In the genomic region with DNA sequence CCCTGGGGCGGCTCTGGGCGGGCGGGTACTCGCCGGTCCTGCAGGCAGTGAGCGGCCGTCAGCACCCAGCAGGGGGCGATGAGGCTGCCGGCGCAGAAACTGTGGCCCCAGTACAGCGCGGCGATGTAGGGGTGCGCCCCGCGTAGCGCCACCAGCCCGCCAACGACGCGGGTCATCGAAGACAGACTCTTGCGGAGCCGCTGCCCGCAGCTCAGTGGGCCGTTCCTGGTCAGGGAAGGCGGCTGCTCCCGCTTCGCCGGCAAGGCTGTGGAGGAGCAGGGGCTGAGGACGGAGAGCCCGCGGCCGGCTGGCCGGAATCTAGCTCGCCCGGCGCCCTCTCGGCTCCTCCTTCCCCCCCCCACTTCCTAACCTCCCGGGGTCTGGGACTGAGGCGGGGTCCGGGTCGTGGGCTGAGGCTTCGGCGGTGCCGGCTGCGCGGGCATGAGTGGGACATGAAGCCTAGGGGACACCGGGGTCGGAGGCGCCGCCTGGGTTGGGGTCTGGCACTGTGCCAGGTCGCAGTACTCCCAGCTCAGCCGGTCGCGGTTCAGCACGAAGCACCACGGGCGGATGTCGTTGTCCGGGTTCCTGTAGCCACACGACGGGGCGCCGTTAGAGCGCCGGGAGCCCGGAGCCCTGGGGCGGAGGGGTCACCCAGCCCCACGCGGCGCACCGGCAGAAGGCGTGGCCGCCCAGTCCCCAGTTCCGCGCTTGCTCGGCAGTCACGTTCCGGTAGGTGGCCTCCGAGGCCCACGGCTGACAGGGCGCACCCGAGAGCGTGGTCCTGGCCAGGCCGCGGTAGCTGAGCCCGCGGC, we compare ENCODE assay signal across 1 cellular context.
A peak's percentile ranks its signal among the peaks of the same experiment; 100 is the strongest.
TF ChIP-seq lines count a peak whose summit lies in the region.

No MANE protein-coding gene starts in this region.

TF ChIP-seq in HepG2, 621 proteins besides CTCF, POLR2A, EP300 and RAD21 (continued from another document and continues in another):
- TF ChIP-seq, protein P1, sequence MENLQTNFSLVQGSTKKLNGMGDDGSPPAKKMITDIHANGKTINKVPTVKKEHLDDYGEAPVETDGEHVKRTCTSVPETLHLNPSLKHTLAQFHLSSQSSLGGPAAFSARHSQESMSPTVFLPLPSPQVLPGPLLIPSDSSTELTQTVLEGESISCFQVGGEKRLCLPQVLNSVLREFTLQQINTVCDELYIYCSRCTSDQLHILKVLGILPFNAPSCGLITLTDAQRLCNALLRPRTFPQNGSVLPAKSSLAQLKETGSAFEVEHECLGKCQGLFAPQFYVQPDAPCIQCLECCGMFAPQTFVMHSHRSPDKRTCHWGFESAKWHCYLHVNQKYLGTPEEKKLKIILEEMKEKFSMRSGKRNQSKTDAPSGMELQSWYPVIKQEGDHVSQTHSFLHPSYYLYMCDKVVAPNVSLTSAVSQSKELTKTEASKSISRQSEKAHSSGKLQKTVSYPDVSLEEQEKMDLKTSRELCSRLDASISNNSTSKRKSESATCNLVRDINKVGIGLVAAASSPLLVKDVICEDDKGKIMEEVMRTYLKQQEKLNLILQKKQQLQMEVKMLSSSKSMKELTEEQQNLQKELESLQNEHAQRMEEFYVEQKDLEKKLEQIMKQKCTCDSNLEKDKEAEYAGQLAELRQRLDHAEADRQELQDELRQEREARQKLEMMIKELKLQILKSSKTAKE (CRISPR knock-in tag; IDR thresholded peaks at IDR 0.05; ENCODE audit: borderline replicate concordance), result no peak
- TF ChIP-seq TEF (CRISPR knock-in tag; IDR thresholded peaks at IDR 0.05) (no peak), NFIC (IDR thresholded peaks at IDR 0.05; ENCODE audit: low read length) (0 out of 2 replicates have a peak, but pooled peaks have one; percentile 31), NPAS2 (CRISPR knock-in tag; IDR thresholded peaks at IDR 0.05; ENCODE audit: borderline replicate concordance) (no peak), ZNF367 (CRISPR knock-in tag; IDR thresholded peaks at IDR 0.05; ENCODE audit: borderline replicate concordance) (no peak), SRY (CRISPR knock-in tag; IDR thresholded peaks at IDR 0.05) (no peak), ZNF24 (IDR thresholded peaks at IDR 0.05) (no peak), KAT2B (IDR thresholded peaks at IDR 0.05; ENCODE audit: borderline replicate concordance, low read depth, low read length) (no peak), ZNF33B (CRISPR knock-in tag; IDR thresholded peaks at IDR 0.05) (no peak), ZNF781 (CRISPR knock-in tag; IDR thresholded peaks at IDR 0.05; ENCODE audit: borderline replicate concordance, not compliant biosample characterization) (no peak), TFE3 (CRISPR knock-in tag; IDR thresholded peaks at IDR 0.05) (no peak), TRIM24 (CRISPR knock-in tag; IDR thresholded peaks at IDR 0.05) (0 out of 2 replicates have a peak, but pooled peaks have one; percentile 20), NONO (IDR thresholded peaks at IDR 0.05) (no peak), NONO (CRISPR knock-in tag; conservative IDR thresholded peaks at IDR 0.05) (no peak; the same call in 1 of the 2 replicates), ZFX (CRISPR knock-in tag; IDR thresholded peaks at IDR 0.05; ENCODE audit: low read depth) (peak; percentile 63), IRF9 (CRISPR knock-in tag; IDR thresholded peaks at IDR 0.05; ENCODE audit: borderline replicate concordance) (no peak), REL (CRISPR knock-in tag; conservative IDR thresholded peaks at IDR 0.05) (no peak), THAP7 (CRISPR knock-in tag; IDR thresholded peaks at IDR 0.05) (no peak), MEIS1 (CRISPR knock-in tag; IDR thresholded peaks at IDR 0.05; ENCODE audit: borderline replicate concordance) (no peak), MXD4 (CRISPR knock-in tag; IDR thresholded peaks at IDR 0.05) (0 out of 2 replicates have a peak, but pooled peaks have one; percentile 44), AFF4 (CRISPR knock-in tag; IDR thresholded peaks at IDR 0.05) (no peak), ARNT2 (CRISPR knock-in tag; IDR thresholded peaks at IDR 0.05; ENCODE audit: low read depth) (peak; percentile 26; the same call in 1 of the 2 replicates), ZIK1 (CRISPR knock-in tag; IDR thresholded peaks at IDR 0.05; ENCODE audit: borderline replicate concordance, low read depth) (no peak), ZNF207 (IDR thresholded peaks at IDR 0.05; ENCODE audit: borderline replicate concordance) (no peak), HCFC1 (IDR thresholded peaks at IDR 0.05; ENCODE audit: low read depth, low read length) (no peak), SIX4 (CRISPR knock-in tag; IDR thresholded peaks at IDR 0.05) (no peak), RXRB (CRISPR knock-in tag; IDR thresholded peaks at IDR 0.05; ENCODE audit: borderline replicate concordance) (0 out of 2 replicates have a peak, but pooled peaks have one; percentile 12), ZFP36L2 (CRISPR knock-in tag; IDR thresholded peaks at IDR 0.05) (no peak), TMF1 (CRISPR knock-in tag; IDR thresholded peaks at IDR 0.05; ENCODE audit: low read depth) (0 out of 2 replicates have a peak, but pooled peaks have one; percentile 17), TBX2 (CRISPR knock-in tag; IDR thresholded peaks at IDR 0.05; ENCODE audit: borderline replicate concordance) (no peak), KLF11 (CRISPR knock-in tag; IDR thresholded peaks at IDR 0.05) (no peak), NCOA5 (CRISPR knock-in tag; IDR thresholded peaks at IDR 0.05) (no peak)
- TF ChIP-seq, protein P2, sequence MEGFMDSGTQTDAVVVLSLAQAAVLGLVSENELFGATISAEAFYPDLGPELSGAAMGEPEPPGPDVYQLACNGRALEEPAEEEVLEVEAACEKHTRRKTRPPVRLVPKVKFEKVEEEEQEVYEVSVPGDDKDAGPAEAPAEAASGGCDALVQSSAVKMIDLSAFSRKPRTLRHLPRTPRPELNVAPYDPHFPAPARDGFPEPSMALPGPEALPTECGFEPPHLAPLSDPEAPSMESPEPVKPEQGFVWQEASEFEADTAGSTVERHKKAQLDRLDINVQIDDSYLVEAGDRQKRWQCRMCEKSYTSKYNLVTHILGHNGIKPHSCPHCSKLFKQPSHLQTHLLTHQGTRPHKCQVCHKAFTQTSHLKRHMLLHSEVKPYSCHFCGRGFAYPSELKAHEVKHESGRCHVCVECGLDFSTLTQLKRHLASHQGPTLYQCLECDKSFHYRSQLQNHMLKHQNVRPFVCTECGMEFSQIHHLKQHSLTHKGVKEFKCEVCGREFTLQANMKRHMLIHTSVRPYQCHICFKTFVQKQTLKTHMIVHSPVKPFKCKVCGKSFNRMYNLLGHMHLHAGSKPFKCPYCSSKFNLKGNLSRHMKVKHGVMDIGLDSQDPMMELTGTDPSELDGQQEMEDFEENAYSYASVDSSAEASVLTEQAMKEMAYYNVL (CRISPR knock-in tag; IDR thresholded peaks at IDR 0.05; ENCODE audit: borderline replicate concordance), result 0 out of 2 replicates have a peak, but pooled peaks have one; percentile 18
- TF ChIP-seq, protein P3, sequence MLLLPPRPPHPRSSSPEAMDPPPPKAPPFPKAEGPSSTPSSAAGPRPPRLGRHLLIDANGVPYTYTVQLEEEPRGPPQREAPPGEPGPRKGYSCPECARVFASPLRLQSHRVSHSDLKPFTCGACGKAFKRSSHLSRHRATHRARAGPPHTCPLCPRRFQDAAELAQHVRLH (CRISPR knock-in tag; IDR thresholded peaks at IDR 0.05; ENCODE audit: borderline replicate concordance, low read depth), result no peak
- TF ChIP-seq, protein P4, sequence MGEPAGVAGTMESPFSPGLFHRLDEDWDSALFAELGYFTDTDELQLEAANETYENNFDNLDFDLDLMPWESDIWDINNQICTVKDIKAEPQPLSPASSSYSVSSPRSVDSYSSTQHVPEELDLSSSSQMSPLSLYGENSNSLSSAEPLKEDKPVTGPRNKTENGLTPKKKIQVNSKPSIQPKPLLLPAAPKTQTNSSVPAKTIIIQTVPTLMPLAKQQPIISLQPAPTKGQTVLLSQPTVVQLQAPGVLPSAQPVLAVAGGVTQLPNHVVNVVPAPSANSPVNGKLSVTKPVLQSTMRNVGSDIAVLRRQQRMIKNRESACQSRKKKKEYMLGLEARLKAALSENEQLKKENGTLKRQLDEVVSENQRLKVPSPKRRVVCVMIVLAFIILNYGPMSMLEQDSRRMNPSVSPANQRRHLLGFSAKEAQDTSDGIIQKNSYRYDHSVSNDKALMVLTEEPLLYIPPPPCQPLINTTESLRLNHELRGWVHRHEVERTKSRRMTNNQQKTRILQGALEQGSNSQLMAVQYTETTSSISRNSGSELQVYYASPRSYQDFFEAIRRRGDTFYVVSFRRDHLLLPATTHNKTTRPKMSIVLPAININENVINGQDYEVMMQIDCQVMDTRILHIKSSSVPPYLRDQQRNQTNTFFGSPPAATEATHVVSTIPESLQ (CRISPR knock-in tag; conservative IDR thresholded peaks at IDR 0.05), result no peak
- TF ChIP-seq, protein P5, sequence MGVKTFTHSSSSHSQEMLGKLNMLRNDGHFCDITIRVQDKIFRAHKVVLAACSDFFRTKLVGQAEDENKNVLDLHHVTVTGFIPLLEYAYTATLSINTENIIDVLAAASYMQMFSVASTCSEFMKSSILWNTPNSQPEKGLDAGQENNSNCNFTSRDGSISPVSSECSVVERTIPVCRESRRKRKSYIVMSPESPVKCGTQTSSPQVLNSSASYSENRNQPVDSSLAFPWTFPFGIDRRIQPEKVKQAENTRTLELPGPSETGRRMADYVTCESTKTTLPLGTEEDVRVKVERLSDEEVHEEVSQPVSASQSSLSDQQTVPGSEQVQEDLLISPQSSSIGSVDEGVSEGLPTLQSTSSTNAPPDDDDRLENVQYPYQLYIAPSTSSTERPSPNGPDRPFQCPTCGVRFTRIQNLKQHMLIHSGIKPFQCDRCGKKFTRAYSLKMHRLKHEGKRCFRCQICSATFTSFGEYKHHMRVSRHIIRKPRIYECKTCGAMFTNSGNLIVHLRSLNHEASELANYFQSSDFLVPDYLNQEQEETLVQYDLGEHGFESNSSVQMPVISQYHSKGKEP (CRISPR knock-in tag; IDR thresholded peaks at IDR 0.05), result no peak
- TF ChIP-seq, protein P6, sequence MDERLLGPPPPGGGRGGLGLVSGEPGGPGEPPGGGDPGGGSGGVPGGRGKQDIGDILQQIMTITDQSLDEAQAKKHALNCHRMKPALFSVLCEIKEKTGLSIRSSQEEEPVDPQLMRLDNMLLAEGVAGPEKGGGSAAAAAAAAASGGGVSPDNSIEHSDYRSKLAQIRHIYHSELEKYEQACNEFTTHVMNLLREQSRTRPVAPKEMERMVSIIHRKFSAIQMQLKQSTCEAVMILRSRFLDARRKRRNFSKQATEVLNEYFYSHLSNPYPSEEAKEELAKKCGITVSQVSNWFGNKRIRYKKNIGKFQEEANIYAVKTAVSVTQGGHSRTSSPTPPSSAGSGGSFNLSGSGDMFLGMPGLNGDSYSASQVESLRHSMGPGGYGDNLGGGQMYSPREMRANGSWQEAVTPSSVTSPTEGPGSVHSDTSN (CRISPR knock-in tag; IDR thresholded peaks at IDR 0.05), result no peak
